Comparison of ENCODE assay signal across 33 cellular contexts in the genomic region with DNA sequence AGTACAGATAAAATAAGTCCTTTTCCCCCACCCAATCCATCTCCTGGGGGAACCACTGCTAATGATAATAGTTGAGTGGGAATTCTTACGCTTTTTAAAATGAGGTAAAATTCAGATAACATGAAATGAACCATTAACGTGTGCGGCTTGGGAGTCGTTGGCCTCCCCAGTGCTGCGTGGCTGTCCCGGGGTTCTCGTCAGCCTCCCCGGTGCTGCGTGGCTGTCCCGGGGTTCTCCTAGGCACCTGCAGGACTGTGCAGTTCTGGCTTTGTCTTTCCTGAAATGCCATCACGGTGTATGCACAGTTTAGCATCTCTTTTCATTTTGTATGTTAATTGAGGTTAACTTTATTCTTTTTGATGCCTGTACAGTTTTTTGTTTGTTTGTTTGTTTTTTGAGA.
"Had no signal": no experiment of that assay in that cellular context is flagged by ENCODE, and none has a peak within 500 bp of the region (broad histone marks: within the 10 kb centered on the region; RNA-seq: fewer than 3 reads in every experiment).

No MANE protein-coding gene starts in this region.

- H3K27me3 Mint-ChIP-seq: activated CD4-positive, alpha-beta memory T cell treated with anti-CD3 and anti-CD28 coated beads for 36 hours; activated CD4-positive, alpha-beta T cell treated with anti-CD3 and anti-CD28 coated beads for 36 hours; activated CD8-positive, alpha-beta memory T cell treated with anti-CD3 and anti-CD28 coated beads, Interleukin-2, amount 10 ng/mL, durations not matched to agents 7 days and 5 days; activated naive CD4-positive, alpha-beta T cell treated with anti-CD3 and anti-CD28 coated beads, Interleukin-2, amount 10 ng/mL, durations not matched to agents 7 days and 5 days; activated naive CD8-positive, alpha-beta T cell had no signal

- H3K9me3 Mint-ChIP-seq: activated CD4-positive, alpha-beta memory T cell treated with anti-CD3 and anti-CD28 coated beads for 36 hours; T-helper 2 cell treated with Interferon-gamma antibody and Interleukin-4, amounts not matched to agents 5 μg/mL and 100 μg/mL, for 36 hours had no signal

- H3K36me3 ChIP-seq: breast epithelium had no signal

- H3K4me3 ChIP-seq: ascending aorta, breast epithelium, MG63, SJCRH30, SK-N-MC had no signal

- H3K27me3 ChIP-seq: ascending aorta, breast epithelium, MG63, SJCRH30 had no signal

- FAIRE-seq: RCC 7860, TTC549 had no signal

- H3K4me1 Mint-ChIP-seq: activated CD8-positive, alpha-beta memory T cell treated with anti-CD3 and anti-CD28 coated beads, Interleukin-2, amount 10 ng/mL, durations not matched to agents 7 days and 5 days; activated naive CD4-positive, alpha-beta T cell treated with anti-CD3 and anti-CD28 coated beads, Interleukin-2, amount 10 ng/mL, durations not matched to agents 7 days and 5 days had no signal

- DNase-seq: activated CD4-positive, alpha-beta memory T cell treated with anti-CD3 and anti-CD28 coated beads for 36 hours; activated CD4-positive, alpha-beta T cell treated with anti-CD3 and anti-CD28 coated beads for 36 hours; activated CD4-positive, alpha-beta T cell treated with anti-CD3 and anti-CD28 coated beads, Interleukin-2, amount 50 U/mL, for 1 hour; activated CD8-positive, alpha-beta memory T cell treated with anti-CD3 and anti-CD28 coated beads for 24 hours; activated CD8-positive, alpha-beta memory T cell treated with anti-CD3 and anti-CD28 coated beads, Interleukin-2, amount 10 ng/mL, durations not matched to agents 7 days and 5 days; activated CD8-positive, alpha-beta memory T cell treated with anti-CD3 and anti-CD28 coated beads, Interleukin-2, amount 50 U/mL, for 48 hours; activated effector memory CD4-positive, alpha-beta T cell treated with Interleukin-2 at 50 U/mL for 16 hours; activated naive CD4-positive, alpha-beta T cell treated with anti-CD3 and anti-CD28 coated beads, Interleukin-2, amount 10 ng/mL, durations not matched to agents 7 days and 5 days; activated T-cell treated with anti-CD3 and anti-CD28 coated beads, Interleukin-2, amount 50 U/mL, for 48 hours; amygdala; cerebellar nuclear complex; Kasumi-1; KG1; MG63; NCI-H1048; NCI-H1436 treated with DMSO at 0.1 percent for 48 hours; NCI-H1694 treated with DMSO at 0.1 percent for 48 hours; NCI-H2029; NCI-H345; NCI-H524 treated with DMSO at 0.1 percent for 48 hours; NCI-H748 treated with DMSO at 0.1 percent for 48 hours; NK-92 treated with Interleukin-12 subunit alpha and Interleukin-12 subunit beta, amount 100 ng/mL, for 24 hours; PC-3; SHP77; SJCRH30 had no signal

- ATAC-seq: activated CD4-positive, alpha-beta T cell treated with anti-CD3 and anti-CD28 coated beads for 36 hours; activated CD4-positive, CD25-positive, alpha-beta regulatory T cell treated with anti-CD3 and anti-CD28 coated beads, Interleukin-2, amount 50 U/mL, for 24 hours; activated CD8-positive, alpha-beta memory T cell treated with anti-CD3 and anti-CD28 coated beads, Interleukin-2, amount 10 ng/mL, durations not matched to agents 7 days and 5 days; PC-3 had no signal

- H3K27ac ChIP-seq: ascending aorta, breast epithelium, SJCRH30, SK-N-MC had no signal

- H3K9me3 ChIP-seq: ascending aorta, breast epithelium, SJCRH30 had no signal

- H3K4me3 Mint-ChIP-seq: activated CD4-positive, alpha-beta memory T cell treated with anti-CD3 and anti-CD28 coated beads for 36 hours; activated CD4-positive, alpha-beta T cell treated with anti-CD3 and anti-CD28 coated beads for 36 hours; activated CD8-positive, alpha-beta memory T cell treated with anti-CD3 and anti-CD28 coated beads, Interleukin-2, amount 10 ng/mL, durations not matched to agents 7 days and 5 days; activated naive CD4-positive, alpha-beta T cell treated with anti-CD3 and anti-CD28 coated beads, Interleukin-2, amount 10 ng/mL, durations not matched to agents 7 days and 5 days; activated naive CD8-positive, alpha-beta T cell; T-helper 2 cell treated with Interferon-gamma antibody and Interleukin-4, amounts not matched to agents 5 μg/mL and 100 μg/mL, for 36 hours had no signal

- H3K4me1 ChIP-seq: breast epithelium, SJCRH30 had no signal

- H3K27ac Mint-ChIP-seq: activated CD4-positive, alpha-beta memory T cell treated with anti-CD3 and anti-CD28 coated beads for 36 hours; activated CD4-positive, alpha-beta T cell treated with anti-CD3 and anti-CD28 coated beads for 36 hours; activated CD8-positive, alpha-beta memory T cell treated with anti-CD3 and anti-CD28 coated beads, Interleukin-2, amount 10 ng/mL, durations not matched to agents 7 days and 5 days; activated naive CD4-positive, alpha-beta T cell treated with anti-CD3 and anti-CD28 coated beads, Interleukin-2, amount 10 ng/mL, durations not matched to agents 7 days and 5 days; activated naive CD8-positive, alpha-beta T cell; T-helper 2 cell treated with Interferon-gamma antibody and Interleukin-4, amounts not matched to agents 5 μg/mL and 100 μg/mL, for 36 hours had no signal
